25 cellular contexts compared by ENCODE assay signal in the genomic region with DNA sequence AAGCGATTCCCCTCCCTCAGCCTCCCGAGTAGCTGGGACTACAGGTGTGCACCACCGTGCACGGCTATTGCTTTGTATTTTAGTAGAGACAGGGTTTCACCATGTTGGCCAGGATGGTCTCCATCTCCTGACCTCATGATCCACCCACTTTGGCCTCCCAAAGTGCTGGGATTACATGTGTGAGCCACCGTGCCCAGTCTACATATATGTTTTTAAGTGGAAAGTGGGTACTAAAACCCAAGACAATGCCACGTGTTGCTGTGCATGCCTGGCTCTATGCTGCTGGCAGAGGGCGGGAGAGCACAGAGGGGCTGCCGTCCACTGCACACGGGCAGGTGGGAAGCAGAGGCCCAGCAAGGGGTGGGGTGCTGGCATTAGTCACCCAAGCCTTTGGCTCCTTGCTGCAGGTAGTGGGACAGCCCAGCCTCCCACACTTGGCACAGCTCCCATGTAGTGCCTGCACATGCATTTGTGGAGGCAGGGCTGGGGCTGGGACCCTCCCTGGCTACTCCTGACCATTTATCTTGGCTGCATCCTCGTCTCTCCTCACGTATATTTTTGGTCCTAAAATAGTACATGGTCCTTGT. TPM values are rescaled to one million over a fixed set of nuclear protein-coding genes. Genes with fewer than 3 reads are reported as not detected.
DNase-seq lines count a peak whose midpoint lies in the region; ATAC-seq and TF ChIP-seq lines count a peak whose summit lies in the region.
"Had no signal": no experiment of that assay in that cellular context is flagged by ENCODE, and none has a peak within 500 bp of the region (broad histone marks: within the 10 kb centered on the region; RNA-seq: fewer than 3 reads in every experiment).

No MANE protein-coding gene starts in this region.

- peaks cover 12% of the 10 kb centered on the region; the same call in 1 of the 2 replicates for H3K79me2 ChIP-seq in PC-9 (ENCODE audit: low read depth)

- H3K9me3 Mint-ChIP-seq in CD14-positive monocyte (peaks cover 0 to 20% (median 4%) of the 10 kb centered on the region in 7 donors), Calu3 (ENCODE audit: low read depth, unreplicated experiment) (no peaks in the 10 kb centered on the region), WTC11 (no peaks in the 10 kb centered on the region)
- H3K9me3 Mint-ChIP-seq: activated naive CD4-positive, alpha-beta T cell treated with anti-CD3 and anti-CD28 coated beads for 36 hours; stimulated activated naive CD8-positive, alpha-beta T cell treated with anti-CD3 and anti-CD28 coated beads, Interleukin-15, Interleukin-2, amounts not matched to agents 100 ng/mL and 50 ng/mL, for 24 hours had no signal

- H3K27me3 Mint-ChIP-seq in CD14-positive monocyte (ENCODE audit: low read depth in 3 of 3) (peaks cover 0 to 1% (median 0%) of the 10 kb centered on the region in 3 donors), Calu3 (ENCODE audit: unreplicated experiment) (no peaks in the 10 kb centered on the region), WTC11 (ENCODE audit: low read depth) (no peaks in the 10 kb centered on the region)
- H3K27me3 Mint-ChIP-seq: stimulated activated naive CD8-positive, alpha-beta T cell treated with anti-CD3 and anti-CD28 coated beads, Interleukin-15, Interleukin-2, amounts not matched to agents 100 ng/mL and 50 ng/mL, for 24 hours had no signal

- no peak overlapping the region for H3K4me2 ChIP-seq in PC-9
- H3K4me2 ChIP-seq: hepatocyte had no signal

- no peaks in the 10 kb centered on the region for H3K9me2 ChIP-seq in PC-9 (ENCODE audit: insufficient read depth)

- H3K4me1 Mint-ChIP-seq in CD14-positive monocyte (peaks cover 26% of the 10 kb centered on the region), Calu3 (ENCODE audit: low read depth, unreplicated experiment) (peaks cover 12% of the 10 kb centered on the region), WTC11 (peaks cover 26% of the 10 kb centered on the region)

- no peak for TF ChIP-seq EP300 in gastroesophageal sphincter (IDR thresholded peaks at IDR 0.05)

- CTCF ChIA-PET in Calu3 (lab: Charles Lee) = interaction anchor here (1.7 kb wide), 1 partner anchor 9 kb away, joined by 8 read pairs; no protein-coding TSS in a partner anchor
- CTCF ChIA-PET in WTC11 (lab: Charles Lee) = interaction anchor here (3.9 kb wide), 1 partner anchor 9 kb away, joined by 43 read pairs; a partner anchor contains a TSS
- CTCF ChIA-PET in PC-9 (lab: Charles Lee) = interaction anchor here (2.1 kb wide), 1 partner anchor 9 kb away, joined by 9 read pairs; no protein-coding TSS in a partner anchor

- H3K36me3 Mint-ChIP-seq in CD14-positive monocyte (peaks cover 5 to 10% of the 10 kb centered on the region in 2 donors), Calu3 (ENCODE audit: insufficient read depth, unreplicated experiment) (peaks cover 48% of the 10 kb centered on the region), WTC11 (peaks cover 9% of the 10 kb centered on the region)

- H3K4me3 Mint-ChIP-seq in CD14-positive monocyte (no peak overlapping the region), Calu3 (ENCODE audit: low read depth, unreplicated experiment) (no peak overlapping the region), WTC11 (no peak overlapping the region)
- H3K4me3 Mint-ChIP-seq: activated naive CD4-positive, alpha-beta T cell treated with anti-CD3 and anti-CD28 coated beads for 36 hours; stimulated activated naive CD8-positive, alpha-beta T cell treated with anti-CD3 and anti-CD28 coated beads, Interleukin-15, Interleukin-2, amounts not matched to agents 100 ng/mL and 50 ng/mL, for 24 hours had no signal

- no peaks in the 10 kb centered on the region for H3K27me3 ChIP-seq in gastroesophageal sphincter
- H3K27me3 ChIP-seq in left lung = no peaks in the 10 kb centered on the region
- H3K27me3 ChIP-seq in PC-9 (ENCODE audit: insufficient read depth, low read depth) = no peaks in the 10 kb centered on the region
- H3K27me3 ChIP-seq: cardiac muscle cell, gastrocnemius medialis, hepatocyte, thyroid gland had no signal

- DNase-seq in CD14-positive monocyte (ENCODE audit: low spot score) = peak; percentile 14
- DNase-seq in Calu3 = no peak
- DNase-seq in WTC11 (ENCODE audit: low spot score) = no peak
- no peak for DNase-seq in left lung
- no peak for DNase-seq in stimulated activated CD4-positive, alpha-beta T cell treated with anti-CD3 and anti-CD28 coated beads, Interleukin-4, amount 100 ng/mL, for 24 hours
- no peak for DNase-seq in PC-9
- DNase-seq in islet precursor cell = no peak
- DNase-seq: activated CD4-positive, alpha-beta T cell treated with anti-CD3 and anti-CD28 coated beads for 48 hours; activated naive CD4-positive, alpha-beta T cell treated with anti-CD3 and anti-CD28 coated beads for 36 hours; anterior cingulate cortex; EL; gastrocnemius medialis; NCI-H1436; NCI-H2107; NCI-H446; occipital lobe; psoas muscle had no signal

- H3K27ac ChIP-seq in gastroesophageal sphincter (peak overlapping the region in 3 of 4 donors; percentile 2 to 99 (median 53)), left lung (no peak overlapping the region), PC-9 (no peak overlapping the region)
- H3K27ac ChIP-seq: cardiac muscle cell, gastrocnemius medialis, hepatocyte, psoas muscle, thyroid gland had no signal

- no peak overlapping the region for H2AFZ ChIP-seq in PC-9
- H2AFZ ChIP-seq: hepatocyte had no signal

- peaks cover 0 to 5% of the 10 kb centered on the region in 2 donors for H3K36me3 ChIP-seq in gastroesophageal sphincter
- H3K36me3 ChIP-seq in left lung = no peaks in the 10 kb centered on the region
- H3K36me3 ChIP-seq in PC-9 (ENCODE audit: low read depth) = no peaks in the 10 kb centered on the region
- H3K36me3 ChIP-seq: cardiac muscle cell, gastrocnemius medialis, thyroid gland had no signal

- H3F3A ChIP-seq in PC-9 (ENCODE audit: insufficient read depth, low read depth) = no peaks in the 10 kb centered on the region

- no peak for TF ChIP-seq POLR2A in gastroesophageal sphincter (IDR thresholded peaks at IDR 0.05)

- ATAC-seq in WTC11 (no peak), gastroesophageal sphincter (no peak), left lung (no peak)
- ATAC-seq: gastrocnemius medialis, HCT116, left lobe of liver, psoas muscle, Right ventricle myocardium inferior had no signal

- TF ChIP-seq CTCF in CD14-positive monocyte (IDR thresholded peaks at IDR 0.05) (no peak), Calu3 (IDR thresholded peaks at IDR 0.05; ENCODE audit: unreplicated experiment) (no peak), WTC11 (IDR thresholded peaks at IDR 0.05) (no peak), gastroesophageal sphincter (IDR thresholded peaks at IDR 0.05) (no peak), left lung (IDR thresholded peaks at IDR 0.05) (no peak), PC-9 (conservative IDR thresholded peaks at IDR 0.05) (no peak)

- H3K4me1 ChIP-seq in gastroesophageal sphincter = peaks cover 0 to 44% (median 8%) of the 10 kb centered on the region in 3 donors
- peaks cover 0 to 14% of the 10 kb centered on the region in 2 donors for H3K4me1 ChIP-seq in left lung
- H3K4me1 ChIP-seq in PC-9 (replicated peaks; ENCODE audit: insufficient read depth) = no peaks in the 10 kb centered on the region
- H3K4me1 ChIP-seq: psoas muscle had no signal

- H3K9me3 ChIP-seq in gastroesophageal sphincter (no peaks in the 10 kb centered on the region), left lung (no peaks in the 10 kb centered on the region), PC-9 (ENCODE audit: insufficient read depth, low read depth) (no peaks in the 10 kb centered on the region)
- H3K9me3 ChIP-seq: gastrocnemius medialis, psoas muscle, thyroid gland had no signal

- no peak overlapping the region for H3K27ac Mint-ChIP-seq in CD14-positive monocyte
- H3K27ac Mint-ChIP-seq in Calu3 (ENCODE audit: unreplicated experiment) = peak overlapping the region; percentile 36
- peak overlapping the region; percentile 53; the same call in 1 of the 2 replicates for H3K27ac Mint-ChIP-seq in WTC11
- H3K27ac Mint-ChIP-seq: activated naive CD4-positive, alpha-beta T cell treated with anti-CD3 and anti-CD28 coated beads for 36 hours; stimulated activated naive CD8-positive, alpha-beta T cell treated with anti-CD3 and anti-CD28 coated beads, Interleukin-15, Interleukin-2, amounts not matched to agents 100 ng/mL and 50 ng/mL, for 24 hours had no signal

- intact Hi-C loops in CD14-positive monocyte (cut with micrococcal nuclease) (no loop called here), Calu3 (cut with micrococcal nuclease; ENCODE audit: unreplicated experiment) (no loop called here), left lung (cut with DNase I) (no loop called here), PC-9 (cut with micrococcal nuclease; ENCODE audit: unreplicated experiment) (no loop called here)

- POLR2A ChIA-PET in WTC11 (lab: Charles Lee) = interaction anchor here (1.5 to 1.9 kb wide), 2 partner anchors 9 kb away, joined by 4 to 10 read pairs; a partner anchor contains a TSS
- POLR2A ChIA-PET in PC-9 (lab: Charles Lee; ENCODE audit: unreplicated experiment) = interaction anchor here (0.5 to 0.7 kb wide), 3 partner anchors 11 to 160 kb away, joined by 3 to 5 read pairs (median 3); no protein-coding TSS in a partner anchor

- H4K20me1 ChIP-seq in PC-9 (ENCODE audit: insufficient read depth) = no peaks in the 10 kb centered on the region

- BruUV-seq in Calu3 (replicated peaks; lab: Mats Ljungman, UMichigan) (no TSS peak), PC-9 (replicated peaks; lab: Mats Ljungman, UMichigan) (no TSS peak)

- WGBS in gastroesophageal sphincter (ENCODE audit: low coverage in 1 of 2), 2 donors = 20 to 92% methylated on average over 2 to 4 of the region's 11 CpGs

- no peak overlapping the region for H3K4me3 ChIP-seq in gastroesophageal sphincter
- H3K4me3 ChIP-seq in left lung = no peak overlapping the region
- H3K4me3 ChIP-seq in PC-9 = no peak overlapping the region
- H3K4me3 ChIP-seq: cardiac muscle cell, gastrocnemius medialis, hepatocyte, psoas muscle, thyroid gland had no signal

RNA-seq across cellular contexts. Expression of a gene that starts 3.5 kb away (rescaled TPM):
- 10 to 100 TPM; 14.0 to 17.6 TPM for polyA plus RNA-seq in CD14-positive monocyte
- 75.1 TPM in 2 replicates for total RNA-seq in Calu3 (2022)
- total RNA-seq in WTC11 (2021) = 69.8 to 78.3 TPM (median 72.7 TPM) in 3 replicates
- 10 to 100 TPM; 41.0 to 58.6 (median 50.6) TPM for total RNA-seq in gastroesophageal sphincter
- total RNA-seq in left lung = 10 to 100 TPM; 50.1 to 56.6 TPM
- 132 and 164 TPM in 2 replicates for total RNA-seq in PC-9 (2021)

RNA-seq across cellular contexts. Expression of a gene that starts 8.1 kb away (rescaled TPM):
- polyA plus RNA-seq in CD14-positive monocyte = 100 to 1,000 TPM; 111 to 219 TPM
- total RNA-seq in Calu3 (2022) (973 and 1,240 TPM in 2 replicates), WTC11 (2021) (914 to 1,017 TPM (median 992 TPM) in 3 replicates), gastroesophageal sphincter (over 10,000 TPM in 1 of 4 donors, 1,000 to 10,000 TPM in 3; 7,815 to 15,318 (median 8,757) TPM), left lung (1,000 to 10,000 TPM; 1,139 to 1,793 TPM), PC-9 (2021) (1,841 and 2,308 TPM in 2 replicates)

RNA-seq across cellular contexts. Expression of a gene that starts 15.6 kb away (rescaled TPM):
- polyA plus RNA-seq in CD14-positive monocyte = 1,000 to 10,000 TPM; 1,536 to 1,724 TPM
- total RNA-seq in Calu3 (2022) (1,458 and 1,495 TPM in 2 replicates), WTC11 (2021) (2,241 to 2,474 TPM (median 2,438 TPM) in 3 replicates), gastroesophageal sphincter (1,000 to 10,000 TPM; 3,970 to 7,427 (median 5,392) TPM), left lung (1,000 to 10,000 TPM; 2,309 to 2,455 TPM), PC-9 (2021) (3,447 and 3,685 TPM in 2 replicates)

RNA-seq across cellular contexts. Expression of a gene that starts 26.5 kb away (rescaled TPM):
- 10 to 100 TPM; 26.2 to 27.2 TPM for polyA plus RNA-seq in CD14-positive monocyte
- total RNA-seq in Calu3 (2022) (28.8 and 30.6 TPM in 2 replicates), WTC11 (2021) (16.2 to 21.6 TPM (median 21.2 TPM) in 3 replicates), gastroesophageal sphincter (10 to 100 TPM; 11.1 to 29.3 (median 22.3) TPM), left lung (10 to 100 TPM; 34.7 to 36.1 TPM), PC-9 (2021) (25.9 and 28.3 TPM in 2 replicates)

RNA-seq across cellular contexts. Expression of a gene that starts 28.8 kb away (rescaled TPM):
- 10 to 100 TPM; 21.7 to 21.9 TPM for polyA plus RNA-seq in CD14-positive monocyte
- 55.0 and 56.3 TPM in 2 replicates for total RNA-seq in Calu3 (2022)
- 43.5 to 48.6 TPM (median 44.5 TPM) in 3 replicates for total RNA-seq in WTC11 (2021)
- total RNA-seq in gastroesophageal sphincter = 10 to 100 TPM; 11.7 to 54.5 (median 24.4) TPM
- 10 to 100 TPM; 34.7 to 45.5 TPM for total RNA-seq in left lung
- 95.8 and 134 TPM in 2 replicates for total RNA-seq in PC-9 (2021)

Comparison
In these comparisons a context has a peak if more than half of its experiments do, and no peak if none do; other contexts are left out.
1. H3K27ac Mint-ChIP-seq: peak in Calu3 (single experiment) and WTC11 (single experiment); none in CD14-positive monocyte (0 of 7).
2. H3K27ac ChIP-seq: peak in gastroesophageal sphincter (3 of 4); none in left lung (0 of 2) and PC-9 (single experiment).